ENCODE assay signal across 27 cellular contexts in the genomic region with DNA sequence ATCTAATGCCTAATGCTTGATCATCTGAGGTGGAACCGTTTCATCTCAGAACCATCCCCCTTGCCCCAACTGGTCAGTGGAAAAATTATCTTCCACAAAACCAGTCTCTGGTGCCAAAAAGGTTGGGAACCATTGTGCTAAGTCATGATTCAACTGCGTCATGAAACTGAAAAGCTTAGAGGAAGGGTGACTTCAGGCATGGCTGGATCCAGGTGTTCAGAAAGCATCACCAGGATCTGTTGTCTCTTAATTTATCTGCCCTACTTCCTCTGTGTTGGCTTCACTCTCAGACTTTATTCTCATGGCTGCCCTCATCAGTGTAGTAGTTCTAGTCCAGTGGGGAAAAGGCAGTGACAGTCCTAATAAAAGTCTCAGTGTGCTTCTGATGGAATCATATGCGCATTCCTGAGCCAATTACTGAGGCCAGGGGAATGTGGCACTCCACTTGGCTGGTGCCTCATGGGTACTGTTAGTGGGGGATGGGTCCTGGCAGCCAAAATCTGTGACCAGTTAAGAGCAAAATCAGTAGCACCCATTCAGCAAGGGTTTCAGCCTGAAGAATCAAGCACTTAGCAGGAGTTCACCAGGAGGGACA.
A peak's percentile ranks its signal among the peaks of the same experiment; 100 is the strongest.
DNase-seq lines count a peak whose midpoint lies in the region; ATAC-seq, FAIRE-seq and TF ChIP-seq lines count a peak whose summit lies in the region.
"Had no signal": no experiment of that assay in that cellular context is flagged by ENCODE, and none has a peak within 500 bp of the region (broad histone marks: within the 10 kb centered on the region; RNA-seq: fewer than 3 reads in every experiment).

No MANE protein-coding gene starts in this region.

- H3K27me3 Mint-ChIP-seq in GM23338 (ENCODE audit: insufficient read depth, low read depth, poor library complexity) = no peaks in the 10 kb centered on the region

- no peaks in the 10 kb centered on the region for H4K20me1 ChIP-seq in HepG2 (ENCODE audit: insufficient read depth, low read length)
- H4K20me1 ChIP-seq in GM23338 (replicated peaks; ENCODE audit: insufficient read depth) = no peaks in the 10 kb centered on the region
- H4K20me1 ChIP-seq: BLaER1 treated with 17β-estradiol and CSF1 and Interleukin-3, amounts not matched to agents 10 nM and 100 nM had no signal

- in situ Hi-C loops in HepG2 (cut with HindIII; ENCODE audit: extremely low pct_ligation_motif_present, low pct_unique_long_range_greater_than_20kb) = no loop called here

- H3K36me3 Mint-ChIP-seq in GM23338 (ENCODE audit: low read depth) = no peaks in the 10 kb centered on the region
- H3K36me3 Mint-ChIP-seq: T-cell had no signal

- DNase-seq in HepG2 (ENCODE audit: low spot score) = no peak
- no peak for DNase-seq in right lobe of liver
- no peak for DNase-seq in HTR-8/SVneo (ENCODE audit: insufficient read length, low spot score)
- DNase-seq in germinal center (ENCODE audit: low spot score) = peak; percentile 3
- no peak for DNase-seq in SKM-1 (lab: John Stamatoyannopoulos, UW; ENCODE audit: unreplicated experiment)
- no peak for DNase-seq in HPDE6-E6E7 (ENCODE audit: extremely low spot score)
- DNase-seq in GM23338 (ENCODE audit: low spot score) = no peak
- DNase-seq: ACHN; CD4-positive, alpha-beta T cell; GDM1; Kasumi-1; MV-4-11; NCI-H1105 treated with DMSO at 0.1 percent for 48 hours; NCI-H146; NCI-H1930; NCI-H2107; NCI-H446; NCI-H524 treated with DMSO at 0.1 percent for 48 hours; NCI-H774; PC-3; T-cell had no signal

- TF ChIP-seq EP300 in HepG2 (IDR thresholded peaks at IDR 0.05; ENCODE audit: low read depth in 2 of 2, low read length in 2 of 2) = no peak
- no peak for TF ChIP-seq EP300 in HepG2 (CRISPR knock-in tag; IDR thresholded peaks at IDR 0.05; ENCODE audit: borderline replicate concordance)

- H2AFZ ChIP-seq in HepG2 (ENCODE audit: low read length) (no peak overlapping the region), GM23338 (no peak overlapping the region)

- FAIRE-seq in HepG2 (lab: Jason Lieb, UNC) (no peak), HTR-8/SVneo (lab: Jason Lieb, UNC) (peak; percentile 4)
- FAIRE-seq: D721Med, K562 had no signal

- H3K4me2 ChIP-seq in HepG2 (ENCODE audit: low read depth, low read length) (no peak overlapping the region), GM23338 (no peak overlapping the region)

- 4% methylated on average over 2 of the region's 3 CpGs for WGBS in HepG2 (ENCODE audit: low lambda C conversion rate)
- 76% methylated on average over 3 of the region's 3 CpGs for WGBS in right lobe of liver (ENCODE audit: insufficient coverage, low coverage, low lambda C conversion rate, missing lambda C conversion rate)

- no peaks in the 10 kb centered on the region for H3K79me2 ChIP-seq in HepG2 (ENCODE audit: insufficient read depth, low read length)
- no peaks in the 10 kb centered on the region for H3K79me2 ChIP-seq in GM23338 (replicated peaks; ENCODE audit: insufficient read depth)

- H3K4me3 ChIP-seq in HepG2 (replicated peaks in 1 of 3; ENCODE audit: insufficient read depth in 1 of 3, low read depth in 2 of 3, low read length in 3 of 3) (no peak overlapping the region), right lobe of liver (no peak overlapping the region), GM23338 (no peak overlapping the region)
- H3K4me3 ChIP-seq: BLaER1 treated with 17β-estradiol and CSF1 and Interleukin-3, amounts not matched to agents 10 nM and 100 nM; K562; SJSA1 had no signal

- no peak overlapping the region for H3K4me3 Mint-ChIP-seq in GM23338
- H3K4me3 Mint-ChIP-seq: CD4-positive, alpha-beta T cell; T-cell had no signal

- ATAC-seq in HepG2 = no peak
- no peak for ATAC-seq in right lobe of liver
- no peak for ATAC-seq in GM23338
- ATAC-seq: K562, PC-3, Right ventricle myocardium inferior, T-cell had no signal

- no peaks in the 10 kb centered on the region for H3K4me1 Mint-ChIP-seq in GM23338
- H3K4me1 Mint-ChIP-seq: T-cell had no signal

- POLR2A ChIA-PET in HepG2 (lab: Yijun Ruan, JAX) = no interaction called here

- TF ChIP-seq POLR2A in HepG2 (IDR thresholded peaks at IDR 0.05; ENCODE audit: insufficient read depth in 1 of 2, low read depth in 2 of 2, low read length in 2 of 2) = no peak
- TF ChIP-seq POLR2A in right lobe of liver (IDR thresholded peaks at IDR 0.05) = no peak

- H3K27me3 ChIP-seq in HepG2 (ENCODE audit: control insufficient read depth in 1 of 2, insufficient read depth in 2 of 2, low read length in 2 of 2) = no peaks in the 10 kb centered on the region
- no peaks in the 10 kb centered on the region for H3K27me3 ChIP-seq in right lobe of liver
- no peaks in the 10 kb centered on the region for H3K27me3 ChIP-seq in GM23338 (ENCODE audit: insufficient read depth)
- H3K27me3 ChIP-seq: BLaER1 treated with 17β-estradiol and CSF1 and Interleukin-3, amounts not matched to agents 10 nM and 100 nM; SJSA1 had no signal

- H3K4me1 ChIP-seq in HepG2 (ENCODE audit: insufficient read depth, low read length) (no peaks in the 10 kb centered on the region), right lobe of liver (no peaks in the 10 kb centered on the region), GM23338 (ENCODE audit: insufficient read depth) (no peaks in the 10 kb centered on the region)
- H3K4me1 ChIP-seq: SJSA1 had no signal

- H3K9me3 ChIP-seq in HepG2 (ENCODE audit: low read length) (no peaks in the 10 kb centered on the region), right lobe of liver (no peaks in the 10 kb centered on the region)
- H3K9me3 ChIP-seq: BLaER1 treated with 17β-estradiol and CSF1 and Interleukin-3, amounts not matched to agents 10 nM and 100 nM; SJSA1 had no signal

- no TSS peak for BruUV-seq in HepG2 (replicated peaks; lab: Mats Ljungman, UMichigan)

- 0 out of 2 replicates have a peak, but pooled peaks cover 3% of the 10 kb centered on the region for H3K9me2 ChIP-seq in GM23338 (ENCODE audit: insufficient read depth)

- intact Hi-C loops in HepG2 (cut with micrococcal nuclease; ENCODE audit: unreplicated experiment) = no loop called here
- intact Hi-C loops in right lobe of liver (cut with DNase I) = no loop called here

- H3K27ac ChIP-seq in HepG2 (ENCODE audit: extremely low read length, insufficient read depth, low read length) (no peak overlapping the region), right lobe of liver (no peak overlapping the region), GM23338 (ENCODE audit: low read depth) (no peak overlapping the region)
- H3K27ac ChIP-seq: 22Rv1; BLaER1 treated with 17β-estradiol and CSF1 and Interleukin-3, amounts not matched to agents 10 nM and 100 nM; SJSA1 had no signal

- no peak for TF ChIP-seq RAD21 in HepG2 (CRISPR knock-in tag; IDR thresholded peaks at IDR 0.05)

- CTCF ChIA-PET in HepG2 (lab: Yijun Ruan, JAX; ENCODE audit: low intra/inter-chr PET ratio, low total read pairs) = no interaction called here

- H3K9me3 Mint-ChIP-seq in GM23338 = no peaks in the 10 kb centered on the region
- H3K9me3 Mint-ChIP-seq: CD4-positive, alpha-beta T cell had no signal

- no peak overlapping the region for H3K27ac Mint-ChIP-seq in GM23338
- H3K27ac Mint-ChIP-seq: CD4-positive, alpha-beta T cell; T-cell had no signal

- H3K36me3 ChIP-seq in HepG2 (replicated peaks in 1 of 2; ENCODE audit: control insufficient read depth in 1 of 2, insufficient read depth in 2 of 2, low read length in 2 of 2) (no peaks in the 10 kb centered on the region), right lobe of liver (no peaks in the 10 kb centered on the region), GM23338 (ENCODE audit: insufficient read depth) (no peaks in the 10 kb centered on the region)
- H3K36me3 ChIP-seq: BLaER1 treated with 17β-estradiol and CSF1 and Interleukin-3, amounts not matched to agents 10 nM and 100 nM; SJSA1 had no signal

- H3K9ac ChIP-seq in HepG2 (ENCODE audit: insufficient read depth, low read depth, low read length) = no peak overlapping the region
- H3K9ac ChIP-seq: BLaER1 treated with 17β-estradiol and CSF1 and Interleukin-3, amounts not matched to agents 10 nM and 100 nM had no signal

- H3F3A ChIP-seq in GM23338 (replicated peaks; ENCODE audit: low read depth) = no peaks in the 10 kb centered on the region

- no peak for TF ChIP-seq CTCF in HepG2 (CRISPR knock-in tag; IDR thresholded peaks at IDR 0.05)
- no peak for TF ChIP-seq CTCF in right lobe of liver (IDR thresholded peaks at IDR 0.05)
- no peak for TF ChIP-seq CTCF in GM23338 (conservative IDR thresholded peaks at IDR 0.05; ENCODE audit: low read depth in 2 of 2)

TF ChIP-seq in HepG2, 621 proteins besides CTCF, POLR2A, EP300 and RAD21:
- no peak for TF ChIP-seq GABPA (IDR thresholded peaks at IDR 0.05; ENCODE audit: low read depth, low read length)
- TF ChIP-seq GABPA (CRISPR knock-in tag; IDR thresholded peaks at IDR 0.05; ENCODE audit: low read depth) = no peak
- 0 out of 2 replicates have a peak, but pooled peaks have one; percentile 56 for TF ChIP-seq ZNF329 (CRISPR knock-in tag; IDR thresholded peaks at IDR 0.05; ENCODE audit: low read depth)

TF ChIP-seq in GM23338, 12 proteins besides CTCF, POLR2A, EP300 and RAD21:
- no peak for TF ChIP-seq EZH2phosphoT487 (IDR thresholded peaks at IDR 0.05; ENCODE audit: unreplicated experiment)
